Comparison of ENCODE assay signal across 8 cellular contexts in genomic region chr15:92917606-92918407, GRCh38. TPM values are rescaled to one million over a fixed set of nuclear protein-coding genes. Genes with fewer than 3 reads are reported as not detected.
A peak's percentile ranks its signal among the peaks of the same experiment; 100 is the strongest.
DNase-seq lines count a peak whose midpoint lies in the region; FAIRE-seq and TF ChIP-seq lines count a peak whose summit lies in the region.

No MANE protein-coding gene starts in this region.

- no peak overlapping the region for H3K14ac ChIP-seq in mesenchymal stem cell (ENCODE audit: low read length in 2 of 2)

- peak; percentile 66 for TF ChIP-seq CTCF in GM12865 (IDR thresholded peaks at IDR 0.05; ENCODE audit: insufficient read depth, low read depth, low read length, missing control alignments)

- no peak for TF ChIP-seq POLR2A in H54 (IDR thresholded peaks at IDR 0.05; ENCODE audit: low read depth, low read length)

- H2AK5ac ChIP-seq in mesenchymal stem cell (ENCODE audit: low read length, severe bottlenecking), result peak overlapping the region; percentile 18

- H3K36me3 ChIP-seq in HUES48 (ENCODE audit: control insufficient read depth, insufficient read depth, low read length), result peaks cover 11% of the 10 kb centered on the region
- no peaks in the 10 kb centered on the region for H3K36me3 ChIP-seq in endocrine pancreas (ENCODE audit: control insufficient read depth, insufficient read depth, low read length)
- H3K36me3 ChIP-seq in mesenchymal stem cell (ENCODE audit: control insufficient read depth in 1 of 2, insufficient read depth in 2 of 2, low read depth in 1 of 2, low read length in 2 of 2), result peaks cover 12 to 73% of the 10 kb centered on the region in 2 experiments

- no peak overlapping the region for H2BK120ac ChIP-seq in mesenchymal stem cell (ENCODE audit: low read depth, low read length)

- H3K27ac ChIP-seq in HUES48 (ENCODE audit: low read depth, low read length) (peak overlapping the region; percentile 84), mesenchymal stem cell (ENCODE audit: low read length, poor library complexity, severe bottlenecking) (peak overlapping the region; percentile 80)

- no peaks in the 10 kb centered on the region for H3K79me1 ChIP-seq in mesenchymal stem cell (replicated peaks; ENCODE audit: low read length, poor library complexity, severe bottlenecking)

- H2BK5ac ChIP-seq in mesenchymal stem cell (ENCODE audit: low read depth, low read length, poor library complexity, severe bottlenecking), result no peak overlapping the region

- H3K4me2 ChIP-seq in mesenchymal stem cell (ENCODE audit: low read length, poor library complexity, severe bottlenecking), result no peak overlapping the region

- H3K18ac ChIP-seq in mesenchymal stem cell (ENCODE audit: low read depth in 1 of 2, low read length in 2 of 2), result peak overlapping the region in 1 of 2 experiments; percentile 58

- no peak overlapping the region for H3K9ac ChIP-seq in HUES48 (ENCODE audit: low read depth, low read length)
- H3K9ac ChIP-seq in endocrine pancreas (ENCODE audit: control insufficient read depth, insufficient read depth, low read length), result no peak overlapping the region
- peak overlapping the region; percentile 69 for H3K9ac ChIP-seq in mesenchymal stem cell (ENCODE audit: low read length)

- no peak overlapping the region for H2BK15ac ChIP-seq in mesenchymal stem cell (ENCODE audit: low read depth, poor library complexity, severe bottlenecking)

- H3K4ac ChIP-seq in mesenchymal stem cell (ENCODE audit: low read depth in 1 of 2, low read length in 2 of 2), result no peak overlapping the region

- FAIRE-seq in H54 (lab: Jason Lieb, UNC), result no peak

- H3K9me3 ChIP-seq in HUES48 (ENCODE audit: control insufficient read depth, insufficient read depth, low read length) (no peaks in the 10 kb centered on the region), endocrine pancreas (ENCODE audit: control insufficient read depth, low read length) (no peaks in the 10 kb centered on the region), mesenchymal stem cell (ENCODE audit: control insufficient read depth, low read length) (no peaks in the 10 kb centered on the region)

- no peak overlapping the region for H4K91ac ChIP-seq in mesenchymal stem cell (ENCODE audit: low read length)

- DNase-seq in GM12865 (ENCODE audit: low read depth), result peak; percentile 95
- DNase-seq in NOMO-1 (lab: John Stamatoyannopoulos, UW; ENCODE audit: unreplicated experiment in 2 of 2), result peak; percentile 86 to 92
- peak; percentile 63 to 90 (median 87) for DNase-seq in activated CD8-positive, alpha-beta memory T cell treated with anti-CD3 and anti-CD28 coated beads for 48 hours (ENCODE audit: low read depth in 2 of 3, low spot score in 2 of 3)
- DNase-seq in mesenchymal stem cell, result peak; percentile 92
- DNase-seq in stimulated activated CD8-positive, alpha-beta memory T cell treated with anti-CD3 and anti-CD28 coated beads, Interleukin-12 subunit alpha, Interleukin-12 subunit beta, amount 100 ng/mL, for 24 hours (ENCODE audit: extremely low read depth), result peak; percentile 79
- DNase-seq in H54 (ENCODE audit: insufficient read length, low spot score), result no peak

- no peak overlapping the region for H4K8ac ChIP-seq in mesenchymal stem cell (ENCODE audit: low read length)

- H2AFZ ChIP-seq in mesenchymal stem cell (ENCODE audit: low read depth, low read length), result no peak overlapping the region

- no peak overlapping the region for H3K23ac ChIP-seq in mesenchymal stem cell (ENCODE audit: low read length in 2 of 2)

- no peaks in the 10 kb centered on the region for H3K27me3 ChIP-seq in HUES48 (ENCODE audit: control insufficient read depth, insufficient read depth, low read length)
- no peaks in the 10 kb centered on the region for H3K27me3 ChIP-seq in endocrine pancreas (ENCODE audit: control insufficient read depth, insufficient read depth, low read length)
- H3K27me3 ChIP-seq in mesenchymal stem cell (ENCODE audit: control insufficient read depth in 1 of 2, insufficient read depth in 1 of 2, low read length in 2 of 2), result no peaks in the 10 kb centered on the region

- peaks cover 62% of the 10 kb centered on the region for H3K4me1 ChIP-seq in HUES48 (ENCODE audit: control insufficient read depth, insufficient read depth, low read length)
- H3K4me1 ChIP-seq in endocrine pancreas (ENCODE audit: control insufficient read depth, insufficient read depth, low read length), result peaks cover 38% of the 10 kb centered on the region
- peaks cover 18% of the 10 kb centered on the region for H3K4me1 ChIP-seq in mesenchymal stem cell (ENCODE audit: control insufficient read depth, insufficient read depth, low read depth, low read length)

- no peak overlapping the region for H2BK12ac ChIP-seq in mesenchymal stem cell (ENCODE audit: low read length in 2 of 2)

- 30% methylated on average over 6 of the region's 11 CpGs for WGBS in mesenchymal stem cell

- no peak overlapping the region for H3K4me3 ChIP-seq in GM12865 (ENCODE audit: low read depth, low read length)
- no peak overlapping the region for H3K4me3 ChIP-seq in HUES48 (ENCODE audit: low read depth, low read length)
- H3K4me3 ChIP-seq in endocrine pancreas (ENCODE audit: control insufficient read depth, insufficient read depth, low read length), result peak overlapping the region; percentile 35
- peak overlapping the region in 1 of 2 experiments; percentile 13 for H3K4me3 ChIP-seq in mesenchymal stem cell (ENCODE audit: insufficient read depth in 1 of 2, low read depth in 1 of 2, low read length in 2 of 2)

RNA-seq across cellular contexts. Expression of gene CHD2, which starts 17.7 kb away (rescaled TPM):
- polyA plus RNA-seq in mesenchymal stem cell (2013, experiment 1 of 2), result 52.6 TPM
- polyA plus RNA-seq in mesenchymal stem cell (2013, experiment 2 of 2), result 52.4 TPM
